Comparison of ENCODE assay signal across 8 cellular contexts in genomic region chr14:73059326-73059725, GRCh38. TPM values are rescaled to one million over a fixed set of nuclear protein-coding genes. Genes with fewer than 3 reads are reported as not detected.
DNase-seq lines count a peak whose midpoint lies in the region; ATAC-seq, FAIRE-seq and TF ChIP-seq lines count a peak whose summit lies in the region.

No MANE protein-coding gene starts in this region.

- peaks cover 20% of the 10 kb centered on the region for H3K4me1 Mint-ChIP-seq in activated T-helper 17 cell treated with anti-CD3 and anti-CD28 coated beads, Interleukin-2, amount 50 U/mL, for 72 hours

- TF ChIP-seq CTCF in VCaP (conservative IDR thresholded peaks at IDR 0.05): no peak

- H3K27ac Mint-ChIP-seq in activated T-helper 17 cell treated with anti-CD3 and anti-CD28 coated beads, Interleukin-2, amount 50 U/mL, for 72 hours: no peak overlapping the region

- no peaks in the 10 kb centered on the region for H3K36me3 Mint-ChIP-seq in activated T-helper 17 cell treated with anti-CD3 and anti-CD28 coated beads, Interleukin-2, amount 50 U/mL, for 72 hours (ENCODE audit: low read depth)

- DNase-seq in NOMO-1 treated with DMSO at 0.1 percent for 48 hours (lab: John Stamatoyannopoulos, UW; ENCODE audit: unreplicated experiment) (peak; percentile 32), NOMO-1 treated with dmso at 0.1 percent for 144 hours (lab: John Stamatoyannopoulos, UW; ENCODE audit: unreplicated experiment) (no peak), iris pigment epithelial cell (ENCODE audit: low read depth) (peak; percentile 39), urothelium cell line (ENCODE audit: low spot score) (peak; percentile 36), NCI-H2029 treated with DMSO at 0.1 percent for 48 hours (lab: John Stamatoyannopoulos, UW) (no peak)

- H3K27ac ChIP-seq in VCaP: peak overlapping the region; percentile 95

- FAIRE-seq in urothelium cell line (lab: Jason Lieb, UNC): no peak

- no peaks in the 10 kb centered on the region for H3K27me3 Mint-ChIP-seq in activated T-helper 17 cell treated with anti-CD3 and anti-CD28 coated beads, Interleukin-2, amount 50 U/mL, for 72 hours

- ATAC-seq in GM18858 (IDR thresholded peaks at IDR 0.05; ENCODE audit: unreplicated experiment): no peak
- no peak for ATAC-seq in activated T-helper 17 cell treated with anti-CD3 and anti-CD28 coated beads, Interleukin-2, amount 50 U/mL, for 72 hours (replicated peaks)

- no peak overlapping the region for H3K4me3 Mint-ChIP-seq in activated T-helper 17 cell treated with anti-CD3 and anti-CD28 coated beads, Interleukin-2, amount 50 U/mL, for 72 hours

- H3K9me3 Mint-ChIP-seq in activated T-helper 17 cell treated with anti-CD3 and anti-CD28 coated beads, Interleukin-2, amount 50 U/mL, for 72 hours: no peaks in the 10 kb centered on the region

RNA-seq across cellular contexts. Expression of gene RBM25, which starts 1.0 kb away (rescaled TPM):
- total RNA-seq in activated T-helper 17 cell treated with anti-CD3 and anti-CD28 coated beads, Interleukin-2, amount 50 U/mL, for 72 hours: 10 to 100 TPM; 66.5 to 94.3 TPM

RNA-seq across cellular contexts. Expression of gene ZFYVE1, which starts 32.4 kb away (rescaled TPM):
- total RNA-seq in activated T-helper 17 cell treated with anti-CD3 and anti-CD28 coated beads, Interleukin-2, amount 50 U/mL, for 72 hours: 10 to 100 TPM; 15.9 to 18.7 TPM

Comparison
In these comparisons a context has a peak if more than half of its experiments do, and no peak if none do; other contexts are left out.
1. DNase-seq: peak in NOMO-1 treated with DMSO at 0.1 percent for 48 hours (single experiment), iris pigment epithelial cell (single experiment) and urothelium cell line (single experiment); none in NOMO-1 treated with dmso at 0.1 percent for 144 hours (single experiment) and NCI-H2029 treated with DMSO at 0.1 percent for 48 hours (single experiment).